ENCODE assay signal across 9 cellular contexts in genomic region chr16:59192551-59193199, GRCh38.
DNase-seq lines count a peak whose midpoint lies in the region; ATAC-seq and TF ChIP-seq lines count a peak whose summit lies in the region.
"Had no signal": no experiment of that assay in that cellular context is flagged by ENCODE, and none has a peak within 500 bp of the region (broad histone marks: within the 10 kb centered on the region; RNA-seq: fewer than 3 reads in every experiment).

No MANE protein-coding gene starts in this region.

- no peaks in the 10 kb centered on the region for H3K9me3 Mint-ChIP-seq in osteocyte (ENCODE audit: unreplicated experiment)

- no peak overlapping the region for H3K4me2 ChIP-seq in mammary epithelial cell (ENCODE audit: insufficient read depth, low read depth, low read length)

- H3K4me3 ChIP-seq in heart right ventricle (no peak overlapping the region), mammary epithelial cell (replicated peaks in 1 of 3; ENCODE audit: insufficient read depth in 1 of 3, low read depth in 2 of 3, low read length in 3 of 3) (no peak overlapping the region)
- H3K4me3 ChIP-seq: pancreas had no signal

- CTCF ChIA-PET in mammary epithelial cell (lab: Charles Lee; ENCODE audit: low non-redundant PET): no interaction called here

- no peak overlapping the region for H3K9ac ChIP-seq in mammary epithelial cell (ENCODE audit: insufficient read depth, low read length)

- H2AFZ ChIP-seq in mammary epithelial cell (ENCODE audit: low read depth, low read length): no peak overlapping the region

- no peaks in the 10 kb centered on the region for H4K20me1 ChIP-seq in mammary epithelial cell (ENCODE audit: insufficient read depth, low read length)

- H3K4me1 Mint-ChIP-seq in osteocyte (ENCODE audit: unreplicated experiment): peaks cover 11% of the 10 kb centered on the region

- no peak overlapping the region for H3K27ac ChIP-seq in heart right ventricle
- no peak overlapping the region for H3K27ac ChIP-seq in mammary epithelial cell (ENCODE audit: insufficient read depth, low read depth, low read length)
- H3K27ac ChIP-seq: pancreas had no signal

- in situ Hi-C loops in mammary epithelial cell (cut with MboI; ENCODE audit: low sequenced_read_pairs in 2 of 2): no loop called here

- H3K36me3 Mint-ChIP-seq in osteocyte (ENCODE audit: unreplicated experiment): no peaks in the 10 kb centered on the region

- peak in 7 of 9 donors; percentile 39 to 60 (median 50) for TF ChIP-seq CTCF in heart right ventricle (IDR thresholded peaks at IDR 0.05)
- TF ChIP-seq CTCF in LNCAP (IDR thresholded peaks at IDR 0.05): peak; percentile 64
- TF ChIP-seq CTCF in mammary epithelial cell (conservative IDR thresholded peaks at IDR 0.05 in 1 of 2, IDR thresholded peaks at IDR 0.05 in 1 of 2; ENCODE audit: extremely low read depth in 1 of 2, insufficient read depth in 1 of 2, low read depth in 1 of 2, low read length in 2 of 2): peak; percentile 6 to 36
- TF ChIP-seq CTCF in osteocyte (IDR thresholded peaks at IDR 0.05): peak; percentile 54

- H3K27ac Mint-ChIP-seq in osteocyte (ENCODE audit: unreplicated experiment): no peak overlapping the region

- no peaks in the 10 kb centered on the region for H3K9me3 ChIP-seq in heart right ventricle
- H3K9me3 ChIP-seq in mammary epithelial cell (replicated peaks; ENCODE audit: insufficient read depth, low read length): peaks cover 7% of the 10 kb centered on the region
- H3K9me3 ChIP-seq: pancreas had no signal

- DNase-seq in heart right ventricle: peak in 1 of 2 donors; percentile 6
- DNase-seq in Right ventricle myocardium inferior (ENCODE audit: missing footprints): no peak
- DNase-seq in mammary epithelial cell: no peak
- no peak for DNase-seq in osteocyte (ENCODE audit: extremely low spot score, unreplicated experiment)
- DNase-seq: pancreas had no signal

- no peaks in the 10 kb centered on the region for H3K27me3 Mint-ChIP-seq in osteocyte (ENCODE audit: unreplicated experiment)

- dilution Hi-C loops in mammary epithelial cell (cut with HindIII; ENCODE audit: low sequenced_read_pairs): no loop called here

- no peak overlapping the region for H3K4me3 Mint-ChIP-seq in osteocyte (ENCODE audit: unreplicated experiment)

- no TSS peak for BruUV-seq in mammary epithelial cell (replicated peaks; lab: Mats Ljungman, UMichigan)

- H3K4me1 ChIP-seq in heart right ventricle: no peaks in the 10 kb centered on the region
- H3K4me1 ChIP-seq in mammary epithelial cell (ENCODE audit: insufficient read depth, low read length): no peaks in the 10 kb centered on the region
- H3K4me1 ChIP-seq: pancreas had no signal

- no peaks in the 10 kb centered on the region for H3K36me3 ChIP-seq in heart right ventricle
- H3K36me3 ChIP-seq in mammary epithelial cell (ENCODE audit: insufficient read depth, low read length): no peaks in the 10 kb centered on the region
- H3K36me3 ChIP-seq: pancreas had no signal

- no peak for ATAC-seq in heart right ventricle
- no peak for ATAC-seq in Right ventricle myocardium inferior
- no peak for ATAC-seq in HG02970 (IDR thresholded peaks at IDR 0.05; ENCODE audit: low FRiP score, unreplicated experiment)
- ATAC-seq in HG03039 (IDR thresholded peaks at IDR 0.05; ENCODE audit: unreplicated experiment): no peak
- no peak for ATAC-seq in HG03159 (IDR thresholded peaks at IDR 0.05; ENCODE audit: unreplicated experiment)

- intact Hi-C loops in heart right ventricle (cut with DNase I): no loop called here
- intact Hi-C loops in Right ventricle myocardium inferior (cut with DNase I): no loop called here
- intact Hi-C loops in mammary epithelial cell (cut with micrococcal nuclease): no loop called here

- no peaks in the 10 kb centered on the region for H3K79me2 ChIP-seq in mammary epithelial cell (ENCODE audit: insufficient read depth, low read length)

- WGBS in heart right ventricle, 2 donors: 34 to 35% methylated on average over 6 of the region's 6 CpGs
- WGBS in mammary epithelial cell (ENCODE audit: low coverage, missing lambda C conversion rate): 42% methylated on average over 5 of the region's 6 CpGs

- H3K27me3 ChIP-seq in heart right ventricle: no peaks in the 10 kb centered on the region
- no peaks in the 10 kb centered on the region for H3K27me3 ChIP-seq in mammary epithelial cell (ENCODE audit: insufficient read depth, low read length)
- H3K27me3 ChIP-seq: pancreas had no signal
